In genomic region chr14:72894623-72895378, GRCh38 we compare ENCODE assay signal across 8 cellular contexts. TPM values are rescaled to one million over a fixed set of nuclear protein-coding genes. Genes with fewer than 3 reads are reported as not detected.
DNase-seq lines count a peak whose midpoint lies in the region; ATAC-seq, FAIRE-seq and TF ChIP-seq lines count a peak whose summit lies in the region.

No MANE protein-coding gene starts in this region.

- 0 to 1% methylated on average over 24 to 25 of the region's 25 CpGs for WGBS in body of pancreas, 2 donors

- TF ChIP-seq POLR2A in body of pancreas (IDR thresholded peaks at IDR 0.05): peak in 1 of 3 donors; percentile 19

- H3K4me3 ChIP-seq in body of pancreas (peak overlapping the region; percentile 4 to 63), kidney (ENCODE audit: low read length in 2 of 2) (peak overlapping the region; percentile 81 to 85)

- H3K9ac ChIP-seq in kidney (ENCODE audit: low read length in 2 of 2): peak overlapping the region; percentile 52 to 64

- intact Hi-C loops in body of pancreas (cut with DNase I) (no loop called here), kidney (cut with DNase I) (no loop called here)

- H3K4me1 ChIP-seq in body of pancreas: peaks cover 29% of the 10 kb centered on the region
- H3K4me1 ChIP-seq in kidney (ENCODE audit: control insufficient read depth in 1 of 2, insufficient read depth in 1 of 2, low read depth in 1 of 2, low read length in 2 of 2): peaks cover 0 to 11% of the 10 kb centered on the region in 2 donors

- H3K27me3 ChIP-seq in body of pancreas: no peaks in the 10 kb centered on the region

- TF ChIP-seq CTCF in body of pancreas (IDR thresholded peaks at IDR 0.05): no peak
- no peak for TF ChIP-seq CTCF in kidney (IDR thresholded peaks at IDR 0.05; ENCODE audit: borderline replicate concordance, extremely low read depth, insufficient read depth)
- no peak for TF ChIP-seq CTCF in GM10266 (IDR thresholded peaks at IDR 0.05; ENCODE audit: control insufficient read depth, insufficient read depth, low read depth, missing control alignments)

- no peaks in the 10 kb centered on the region for H3K36me3 ChIP-seq in body of pancreas (replicated peaks in 1 of 2; ENCODE audit: insufficient read depth in 1 of 2, low read depth in 2 of 2)
- H3K36me3 ChIP-seq in kidney (ENCODE audit: control insufficient read depth in 1 of 2, insufficient read depth in 2 of 2, low read length in 2 of 2): no peaks in the 10 kb centered on the region

- ATAC-seq in body of pancreas: peak; percentile 36
- no peak for ATAC-seq in stimulated activated naive CD8-positive, alpha-beta T cell treated with anti-CD3 and anti-CD28 coated beads, Interleukin-15, Interleukin-2, amounts not matched to agents 100 U/mL and 50 U/mL, for 24 hours

- FAIRE-seq in kidney (lab: Jason Lieb, UNC): no peak

- H3K9me3 ChIP-seq in body of pancreas (no peaks in the 10 kb centered on the region), kidney (ENCODE audit: control insufficient read depth in 1 of 2, low read length in 2 of 2) (no peaks in the 10 kb centered on the region)

- DNase-seq in D341Med (ENCODE audit: low spot score) (peak; percentile 53), NCI-H524 (lab: John Stamatoyannopoulos, UW) (peak; percentile 62 to 76), body of pancreas (peak; percentile 33 to 57 (median 39)), kidney (no peak), GDM1 (lab: John Stamatoyannopoulos, UW) (no peak), GM10266 (ENCODE audit: extremely low spot score) (no peak), NCI-H774 (lab: John Stamatoyannopoulos, UW) (no peak)
- DNase-seq in stimulated activated naive CD8-positive, alpha-beta T cell treated with anti-CD3 and anti-CD28 coated beads, Interleukin-15, Interleukin-2, amounts not matched to agents 100 U/mL and 50 U/mL, for 24 hours: peak; percentile 8

- peak overlapping the region in 3 of 4 donors; percentile 59 to 66 (median 63) for H3K27ac ChIP-seq in body of pancreas
- peak overlapping the region; percentile 49 to 64 for H3K27ac ChIP-seq in kidney (ENCODE audit: low read depth in 2 of 2, low read length in 2 of 2)

RNA-seq across cellular contexts. Expression of gene DPF3, which starts 0.9 kb away (rescaled TPM):
- total RNA-seq in body of pancreas (1 to 10 TPM in 1 of 2 donors, under 1 TPM in 1; 0.78 to 4.0 TPM), kidney (2.8 TPM)
- polyA plus RNA-seq in kidney (ENCODE audit: insufficient read depth, low read depth, low replicate concordance): 2.3 TPM

RNA-seq across cellular contexts. Expression of gene DCAF4, which starts 31.5 kb away (rescaled TPM):
- 10 to 100 TPM; 10.4 to 39.2 TPM for total RNA-seq in body of pancreas
- 23.1 TPM for total RNA-seq in kidney
- 11.0 TPM for polyA plus RNA-seq in kidney (ENCODE audit: insufficient read depth, low read depth, low replicate concordance)

Comparison
In these comparisons a context has a peak if more than half of its experiments do, and no peak if none do; other contexts are left out.
1. DNase-seq: peak in D341Med (single experiment), NCI-H524 (2 of 2), body of pancreas (4 of 4) and stimulated activated naive CD8-positive, alpha-beta T cell treated with anti-CD3 and anti-CD28 coated beads, Interleukin-15, Interleukin-2, amounts not matched to agents 100 U/mL and 50 U/mL, for 24 hours (single experiment); none in kidney (single experiment), GDM1 (single experiment), GM10266 (single experiment) and NCI-H774 (single experiment).